ENCODE assay signal across 1 cellular context in the genomic region with DNA sequence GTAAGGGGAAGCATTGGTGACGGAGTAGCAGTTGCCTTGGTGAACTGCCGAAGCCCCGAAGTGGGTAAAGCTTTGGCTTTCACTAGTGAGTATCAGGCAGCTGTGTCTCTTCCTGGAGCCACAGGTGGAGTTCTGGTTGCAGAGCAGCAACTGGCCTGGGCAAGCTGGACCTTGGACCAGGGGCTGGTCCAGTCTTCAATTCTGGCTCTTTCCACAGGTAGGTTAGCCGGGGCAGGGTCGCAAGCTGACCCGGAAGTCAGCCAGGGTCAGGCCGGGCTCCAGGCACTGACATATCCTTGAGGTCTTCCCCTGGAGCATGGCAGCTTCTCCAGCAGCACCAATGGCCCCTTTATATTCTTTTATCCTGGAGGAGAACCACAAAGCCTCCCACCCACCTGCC.
A peak's percentile ranks its signal among the peaks of the same experiment; 100 is the strongest.
TF ChIP-seq lines count a peak whose summit lies in the region.

No MANE protein-coding gene starts in this region.

TF ChIP-seq in HepG2, 621 proteins besides CTCF, POLR2A, EP300 and RAD21 (continued from another document):
- TF ChIP-seq PAXIP1 (CRISPR knock-in tag; conservative IDR thresholded peaks at IDR 0.05) (peak; percentile 42; the same call in 1 of the 2 replicates), MIER3 (CRISPR knock-in tag; IDR thresholded peaks at IDR 0.05; ENCODE audit: borderline replicate concordance) (no peak), ZFP36L1 (CRISPR knock-in tag; IDR thresholded peaks at IDR 0.05) (no peak), ELF3 (CRISPR knock-in tag; IDR thresholded peaks at IDR 0.05) (peak; percentile 60; the same call in 1 of the 2 replicates), ZNF160 (CRISPR knock-in tag; IDR thresholded peaks at IDR 0.05) (no peak), MLX (CRISPR knock-in tag; IDR thresholded peaks at IDR 0.05) (no peak), ZBED4 (CRISPR knock-in tag; IDR thresholded peaks at IDR 0.05; ENCODE audit: borderline replicate concordance) (peak; percentile 27; the same call in 1 of the 2 replicates), ZNF619 (CRISPR knock-in tag; IDR thresholded peaks at IDR 0.05) (no peak), ARID5B (CRISPR knock-in tag; IDR thresholded peaks at IDR 0.05) (0 out of 2 replicates have a peak, but pooled peaks have one; percentile 28), BCL6 (CRISPR knock-in tag; IDR thresholded peaks at IDR 0.05) (no peak), ZNF639 (CRISPR knock-in tag; conservative IDR thresholded peaks at IDR 0.05) (no peak), ZNF576 (CRISPR knock-in tag; IDR thresholded peaks at IDR 0.05) (no peak), MED13 (CRISPR knock-in tag; IDR thresholded peaks at IDR 0.05) (no peak), TBX3 (IDR thresholded peaks at IDR 0.05; ENCODE audit: borderline replicate concordance) (no peak), LCORL (IDR thresholded peaks at IDR 0.05) (no peak), LCORL (CRISPR knock-in tag; IDR thresholded peaks at IDR 0.05) (no peak), PHF20 (CRISPR knock-in tag; IDR thresholded peaks at IDR 0.05) (0 out of 2 replicates have a peak, but pooled peaks have one; percentile 28), ETV5 (CRISPR knock-in tag; IDR thresholded peaks at IDR 0.05; ENCODE audit: borderline replicate concordance) (peak; percentile 27; the same call in 1 of the 2 replicates), ZSCAN5A (CRISPR knock-in tag; IDR thresholded peaks at IDR 0.05; ENCODE audit: borderline replicate concordance) (no peak), EED (CRISPR knock-in tag; IDR thresholded peaks at IDR 0.05) (no peak), ZNF451 (CRISPR knock-in tag; IDR thresholded peaks at IDR 0.05) (no peak), ZFP62 (CRISPR knock-in tag; IDR thresholded peaks at IDR 0.05) (no peak), MYPOP (CRISPR knock-in tag; IDR thresholded peaks at IDR 0.05) (no peak), ATF1 (CRISPR knock-in tag; IDR thresholded peaks at IDR 0.05) (no peak), BHLHE40 (IDR thresholded peaks at IDR 0.05; ENCODE audit: low read length) (no peak), ZBTB7B (CRISPR knock-in tag; IDR thresholded peaks at IDR 0.05) (no peak), TEAD3 (CRISPR knock-in tag; optimal IDR thresholded peaks at IDR 0.05; ENCODE audit: borderline replicate concordance) (no peak), MEF2D (CRISPR knock-in tag; IDR thresholded peaks at IDR 0.05) (no peak), BRCA1 (CRISPR knock-in tag; IDR thresholded peaks at IDR 0.05) (no peak), ZNF558 (CRISPR knock-in tag; IDR thresholded peaks at IDR 0.05; ENCODE audit: borderline replicate concordance) (no peak), IKZF1 (IDR thresholded peaks at IDR 0.05) (no peak)
- TF ChIP-seq, protein P1, sequence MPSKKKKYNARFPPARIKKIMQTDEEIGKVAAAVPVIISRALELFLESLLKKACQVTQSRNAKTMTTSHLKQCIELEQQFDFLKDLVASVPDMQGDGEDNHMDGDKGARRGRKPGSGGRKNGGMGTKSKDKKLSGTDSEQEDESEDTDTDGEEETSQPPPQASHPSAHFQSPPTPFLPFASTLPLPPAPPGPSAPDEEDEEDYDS (CRISPR knock-in tag; IDR thresholded peaks at IDR 0.05): no peak
- TF ChIP-seq, protein P2, sequence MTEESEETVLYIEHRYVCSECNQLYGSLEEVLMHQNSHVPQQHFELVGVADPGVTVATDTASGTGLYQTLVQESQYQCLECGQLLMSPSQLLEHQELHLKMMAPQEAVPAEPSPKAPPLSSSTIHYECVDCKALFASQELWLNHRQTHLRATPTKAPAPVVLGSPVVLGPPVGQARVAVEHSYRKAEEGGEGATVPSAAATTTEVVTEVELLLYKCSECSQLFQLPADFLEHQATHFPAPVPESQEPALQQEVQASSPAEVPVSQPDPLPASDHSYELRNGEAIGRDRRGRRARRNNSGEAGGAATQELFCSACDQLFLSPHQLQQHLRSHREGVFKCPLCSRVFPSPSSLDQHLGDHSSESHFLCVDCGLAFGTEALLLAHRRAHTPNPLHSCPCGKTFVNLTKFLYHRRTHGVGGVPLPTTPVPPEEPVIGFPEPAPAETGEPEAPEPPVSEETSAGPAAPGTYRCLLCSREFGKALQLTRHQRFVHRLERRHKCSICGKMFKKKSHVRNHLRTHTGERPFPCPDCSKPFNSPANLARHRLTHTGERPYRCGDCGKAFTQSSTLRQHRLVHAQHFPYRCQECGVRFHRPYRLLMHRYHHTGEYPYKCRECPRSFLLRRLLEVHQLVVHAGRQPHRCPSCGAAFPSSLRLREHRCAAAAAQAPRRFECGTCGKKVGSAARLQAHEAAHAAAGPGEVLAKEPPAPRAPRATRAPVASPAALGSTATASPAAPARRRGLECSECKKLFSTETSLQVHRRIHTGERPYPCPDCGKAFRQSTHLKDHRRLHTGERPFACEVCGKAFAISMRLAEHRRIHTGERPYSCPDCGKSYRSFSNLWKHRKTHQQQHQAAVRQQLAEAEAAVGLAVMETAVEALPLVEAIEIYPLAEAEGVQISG (CRISPR knock-in tag; IDR thresholded peaks at IDR 0.05): no peak
